Comparison of ENCODE assay signal across 23 cellular contexts in the genomic region with DNA sequence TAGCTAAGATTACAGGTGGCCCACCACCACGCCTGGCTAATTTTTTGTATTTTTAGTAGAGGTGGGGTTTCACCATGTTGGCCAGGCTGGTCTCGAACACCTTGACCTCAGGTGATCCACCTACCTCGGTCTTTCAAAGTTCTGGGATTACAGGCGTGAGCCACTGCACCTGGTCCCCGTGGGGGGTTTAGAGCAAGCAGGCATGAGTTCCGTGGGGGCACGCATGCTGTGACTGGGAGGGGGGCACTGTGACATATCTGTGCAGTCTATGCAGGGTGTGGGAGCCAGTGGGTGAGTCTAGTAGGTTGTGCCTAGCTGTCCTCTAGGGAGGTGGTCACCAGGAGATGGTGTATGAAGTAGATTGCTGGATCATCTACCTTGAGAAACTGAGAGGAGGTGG.
"Had no signal": no experiment of that assay in that cellular context is flagged by ENCODE, and none has a peak within 500 bp of the region (broad histone marks: within the 10 kb centered on the region; RNA-seq: fewer than 3 reads in every experiment).

No MANE protein-coding gene starts in this region.

- FAIRE-seq: colon, endometrium, islet of Langerhans, keratinocyte had no signal

- H3K36me3 ChIP-seq: esophagus squamous epithelium, gastrocnemius medialis, heart right ventricle, left lung, lower lobe of right lung had no signal

- DNase-seq: dermis blood vessel endothelial cell; effector CD8-positive, alpha-beta T cell; effector memory CD8-positive, alpha-beta T cell; esophagus squamous epithelium; foreskin fibroblast; foreskin melanocyte; gastrocnemius medialis; glutamatergic neuron; head of caudate nucleus; heart right ventricle; hippocampal formation; left cardiac atrium; left lung; left ventricle myocardium superior; lower lobe of right lung; mesenchymal stem cell; mucosa of descending colon; naive B cell had no signal

- H3K4me3 ChIP-seq: coronary artery, esophagus squamous epithelium, gastrocnemius medialis, heart right ventricle, left lung, lower lobe of right lung, mucosa of descending colon had no signal

- H3K4me1 ChIP-seq: gastrocnemius medialis, heart right ventricle, left lung, lower lobe of right lung had no signal

- H3K27ac ChIP-seq: coronary artery, esophagus squamous epithelium, gastrocnemius medialis, heart right ventricle, left lung, lower lobe of right lung had no signal

- ATAC-seq: effector memory CD8-positive, alpha-beta T cell; gastrocnemius medialis; heart right ventricle; left cardiac atrium; left lung; left ventricle myocardium superior; lower lobe of right lung; mucosa of descending colon had no signal

- H3K9me3 ChIP-seq: esophagus squamous epithelium, gastrocnemius medialis, heart right ventricle, left lung, lower lobe of right lung, mucosa of descending colon had no signal
